In genomic region chr4:48683784-48684666, GRCh38 we compare ENCODE assay signal across 9 cellular contexts.
DNase-seq lines count a peak whose midpoint lies in the region; ATAC-seq and TF ChIP-seq lines count a peak whose summit lies in the region.
"Had no signal": no experiment of that assay in that cellular context is flagged by ENCODE, and none has a peak within 500 bp of the region (broad histone marks: within the 10 kb centered on the region; RNA-seq: fewer than 3 reads in every experiment).

No MANE protein-coding gene starts in this region.

- intact Hi-C loops in lower lobe of right lung (cut with DNase I), result no loop called here

- ATAC-seq in GM18867 (IDR thresholded peaks at IDR 0.05; ENCODE audit: unreplicated experiment), result peak; percentile 64
- ATAC-seq in GM21737 (IDR thresholded peaks at IDR 0.05; ENCODE audit: unreplicated experiment), result peak; percentile 82
- ATAC-seq in HG03571 (IDR thresholded peaks at IDR 0.05; ENCODE audit: unreplicated experiment), result peak; percentile 83
- no peak for ATAC-seq in lower lobe of right lung
- ATAC-seq in SK-N-SH treated with all-trans-retinoic acid at 6 μM for 48 hours, result no peak; the same call in 2 of the 3 replicates

- peaks cover 25% of the 10 kb centered on the region for H3K4me1 ChIP-seq in lower lobe of right lung

- H3K9me3 ChIP-seq in lower lobe of right lung, result no peaks in the 10 kb centered on the region

- no peak for TF ChIP-seq CTCF in lower lobe of right lung (IDR thresholded peaks at IDR 0.05)

- no peak overlapping the region for H3K27ac ChIP-seq in lower lobe of right lung

- H3K4me3 ChIP-seq in lower lobe of right lung, result no peak overlapping the region

- TF ChIP-seq POLR2A in erythroblast (IDR thresholded peaks at IDR 0.05; ENCODE audit: low read length), result no peak

- peak; percentile 80 to 88 for DNase-seq in erythroblast (lab: John Stamatoyannopoulos, UW)
- no peak for DNase-seq in lower lobe of right lung
- no peak for DNase-seq in NCI-H345 (lab: John Stamatoyannopoulos, UW)
- DNase-seq in NCI-H1092 (lab: John Stamatoyannopoulos, UW), result no peak
- DNase-seq: activated T-cell treated with anti-CD3 and anti-CD28 coated beads for 4 hours had no signal

- no peaks in the 10 kb centered on the region for H3K36me3 ChIP-seq in lower lobe of right lung

- no peaks in the 10 kb centered on the region for H3K27me3 ChIP-seq in lower lobe of right lung (ENCODE audit: low read depth)

TF ChIP-seq in SK-N-SH treated with all-trans-retinoic acid at 6 μM for 48 hours, 23 proteins besides CTCF, POLR2A, EP300 and RAD21:
- no peak for TF ChIP-seq RARB (CRISPR knock-in tag; IDR thresholded peaks at IDR 0.05)
- TF ChIP-seq SNAI2 (CRISPR knock-in tag; IDR thresholded peaks at IDR 0.05), result no peak
- TF ChIP-seq ZNF8 (CRISPR knock-in tag; IDR thresholded peaks at IDR 0.05), result no peak
- no peak for TF ChIP-seq BACH2 (CRISPR knock-in tag; IDR thresholded peaks at IDR 0.05; ENCODE audit: borderline replicate concordance)
- no peak for TF ChIP-seq CSDC2 (CRISPR knock-in tag; IDR thresholded peaks at IDR 0.05)

Comparison
In these comparisons a context has a peak if more than half of its experiments do, and no peak if none do; other contexts are left out.
1. ATAC-seq: peak in GM18867 (single experiment), GM21737 (single experiment) and HG03571 (single experiment); none in lower lobe of right lung (0 of 2) and SK-N-SH treated with all-trans-retinoic acid at 6 μM for 48 hours (single experiment).
2. DNase-seq: peak in erythroblast (2 of 2); none in lower lobe of right lung (single experiment), NCI-H345 (single experiment) and NCI-H1092 (single experiment).